ENCODE assay signal across 22 cellular contexts in genomic region chr1:204619721-204620120, GRCh38.
A peak's percentile ranks its signal among the peaks of the same experiment; 100 is the strongest.
DNase-seq lines count a peak whose midpoint lies in the region; ATAC-seq and TF ChIP-seq lines count a peak whose summit lies in the region.
"Had no signal": no experiment of that assay in that cellular context is flagged by ENCODE, and none has a peak within 500 bp of the region (broad histone marks: within the 10 kb centered on the region; RNA-seq: fewer than 3 reads in every experiment).

No MANE protein-coding gene starts in this region.

- H2BK120ac ChIP-seq in H9 (ENCODE audit: low read depth, low read length, poor library complexity, severe bottlenecking): no peak overlapping the region

- H3K27me3 ChIP-seq in H9 (ENCODE audit: insufficient read depth, low read length): no peaks in the 10 kb centered on the region
- no peaks in the 10 kb centered on the region for H3K27me3 ChIP-seq in neural progenitor cell
- H3K27me3 ChIP-seq: esophagus squamous epithelium, upper lobe of left lung had no signal

- H2AK5ac ChIP-seq in H9 (ENCODE audit: insufficient read length, low read length): no peak overlapping the region

- H2BK5ac ChIP-seq in H9 (ENCODE audit: insufficient read length, low read length): no peak overlapping the region

- H3K4me3 ChIP-seq in choroid plexus epithelial cell (ENCODE audit: low read depth, low read length): no peak overlapping the region
- no peak overlapping the region for H3K4me3 ChIP-seq in neural progenitor cell
- H3K4me3 ChIP-seq: esophagus squamous epithelium, upper lobe of left lung had no signal

- no peak overlapping the region for H4K91ac ChIP-seq in H9 (ENCODE audit: insufficient read length, low read depth, low read length)

- H3K27me3 Mint-ChIP-seq in H9 (ENCODE audit: low read depth): peaks cover 4% of the 10 kb centered on the region; the same call in 1 of the 2 replicates
- peaks cover 2% of the 10 kb centered on the region for H3K27me3 Mint-ChIP-seq in neural progenitor cell (ENCODE audit: insufficient read depth, low read depth)

- H2BK12ac ChIP-seq in H9 (ENCODE audit: insufficient read length, low read depth, low read length): no peak overlapping the region

- no peak overlapping the region for H3K56ac ChIP-seq in H9 (ENCODE audit: insufficient read length, low read depth, low read length)

- H3K23ac ChIP-seq in H9 (ENCODE audit: insufficient read length, low read depth, low read length): no peak overlapping the region

- peaks cover 15 to 19% of the 10 kb centered on the region in 2 experiments for H3K4me1 Mint-ChIP-seq in H9
- peaks cover 38% of the 10 kb centered on the region for H3K4me1 Mint-ChIP-seq in neural progenitor cell

- no peak overlapping the region for H2BK20ac ChIP-seq in H9 (ENCODE audit: low read depth, low read length, poor library complexity, severe bottlenecking)

- no peak overlapping the region for H4K8ac ChIP-seq in H9 (replicated peaks; ENCODE audit: insufficient read length, low read depth, low read length)

- H3K27ac Mint-ChIP-seq in H9: no peak overlapping the region
- H3K27ac Mint-ChIP-seq in neural progenitor cell: no peak overlapping the region
- H3K27ac Mint-ChIP-seq: HFFc6 had no signal

- H2AFZ ChIP-seq in H9 (ENCODE audit: low read length) (no peak overlapping the region), neural progenitor cell (replicated peaks) (no peak overlapping the region)
- H2AFZ ChIP-seq: parathyroid adenoma had no signal

- no peaks in the 10 kb centered on the region for H3K36me3 ChIP-seq in neural progenitor cell
- H3K36me3 ChIP-seq: esophagus squamous epithelium, upper lobe of left lung had no signal

- no peaks in the 10 kb centered on the region for H3K36me3 Mint-ChIP-seq in H9 (ENCODE audit: insufficient read depth in 1 of 3, low read depth in 3 of 3)
- no peaks in the 10 kb centered on the region for H3K36me3 Mint-ChIP-seq in neural progenitor cell

- no peaks in the 10 kb centered on the region for H3F3A ChIP-seq in neural progenitor cell (ENCODE audit: low read depth)

- H3K4ac ChIP-seq in H9 (ENCODE audit: low read depth, low read length): no peak overlapping the region

- no peaks in the 10 kb centered on the region for H3K23me2 ChIP-seq in H9 (ENCODE audit: insufficient read length, low read depth, low read length, poor library complexity, severe bottlenecking)

- H3K18ac ChIP-seq in H9 (ENCODE audit: insufficient read length, low read depth, low read length): no peak overlapping the region

- H3K9me3 ChIP-seq in H9 (ENCODE audit: control insufficient read depth, low read depth, low read length) (no peaks in the 10 kb centered on the region), neural progenitor cell (ENCODE audit: low read depth) (no peaks in the 10 kb centered on the region)
- H3K9me3 ChIP-seq: esophagus squamous epithelium, upper lobe of left lung had no signal

- H3K79me2 ChIP-seq in H9 (ENCODE audit: insufficient read depth, low read length): no peaks in the 10 kb centered on the region
- no peaks in the 10 kb centered on the region for H3K79me2 ChIP-seq in neural progenitor cell (ENCODE audit: low read depth)
- H3K79me2 ChIP-seq: parathyroid adenoma had no signal

- DNase-seq in DMS 273 (lab: John Stamatoyannopoulos, UW; ENCODE audit: unreplicated experiment) (peak; percentile 28), DMS 273 treated with DMSO at 0.1 percent for 48 hours (lab: John Stamatoyannopoulos, UW) (no peak), H9 (no peak), choroid plexus epithelial cell (ENCODE audit: low read depth) (no peak), neural progenitor cell (ENCODE audit: low spot score) (peak; percentile 50), omental fat pad (ENCODE audit: low spot score) (no peak)
- DNase-seq: activated CD4-positive, alpha-beta T cell treated with anti-CD3 and anti-CD28 coated beads, Interleukin-2, amount 50 U/mL, for 48 hours; activated CD4-positive, CD25-positive, alpha-beta regulatory T cell; effector CD8-positive, alpha-beta T cell; esophagus squamous epithelium; HFFc6; mammary epithelial cell; NCI-H1048; NCI-H2081; stimulated activated CD4-positive, alpha-beta T cell treated with anti-CD3 and anti-CD28 coated beads, Interleukin-15, amount 100 ng/mL, for 24 hours had no signal

- H3K4me2 ChIP-seq in H9 (ENCODE audit: insufficient read depth, insufficient read length, low read length) (no peak overlapping the region), neural progenitor cell (no peak overlapping the region)

- H3K9me3 Mint-ChIP-seq in H9: no peaks in the 10 kb centered on the region
- peaks cover 2% of the 10 kb centered on the region for H3K9me3 Mint-ChIP-seq in neural progenitor cell
- H3K9me3 Mint-ChIP-seq: HFFc6 had no signal

- no peaks in the 10 kb centered on the region; the same call in 1 of the 2 replicates for H3K4me1 ChIP-seq in H9 (ENCODE audit: insufficient read depth, low read length)
- H3K4me1 ChIP-seq in neural progenitor cell: peaks cover 18% of the 10 kb centered on the region
- H3K4me1 ChIP-seq: parathyroid adenoma had no signal

- ATAC-seq in GM21723 (IDR thresholded peaks at IDR 0.05; ENCODE audit: unreplicated experiment) (no peak), GM21619 (IDR thresholded peaks at IDR 0.05; ENCODE audit: unreplicated experiment) (no peak), omental fat pad (ENCODE audit: low FRiP score) (no peak)
- ATAC-seq: sciatic nerve had no signal

- H3K9ac ChIP-seq in H9 (ENCODE audit: extremely low read depth, insufficient read length, low read length) (no peak overlapping the region), neural progenitor cell (no peak overlapping the region)
- H3K9ac ChIP-seq: parathyroid adenoma had no signal

- H3K14ac ChIP-seq in H9 (ENCODE audit: insufficient read depth, low read length): no peak overlapping the region; the same call in 1 of the 2 replicates

- no peak overlapping the region for H3T11ph ChIP-seq in H9 (ENCODE audit: low read length)

- H4K20me1 ChIP-seq in H9 (ENCODE audit: control insufficient read depth, insufficient read depth, insufficient read length): no peaks in the 10 kb centered on the region
- no peaks in the 10 kb centered on the region for H4K20me1 ChIP-seq in neural progenitor cell (ENCODE audit: low read depth)

- no CpG with 5 or more reads among the region's 13 CpGs for WGBS in H9 (ENCODE audit: extremely low coverage, insufficient read length, low lambda C conversion rate)

- no peak overlapping the region for H3K27ac ChIP-seq in H9 (ENCODE audit: insufficient read length, low read depth, low read length)
- no peak overlapping the region for H3K27ac ChIP-seq in neural progenitor cell
- H3K27ac ChIP-seq: 22Rv1, parathyroid adenoma, RWPE1, upper lobe of left lung had no signal

- TF ChIP-seq CTCF in H9 (conservative IDR thresholded peaks at IDR 0.05) (peak; percentile 48), choroid plexus epithelial cell (conservative IDR thresholded peaks at IDR 0.05; ENCODE audit: low read depth, low read length) (peak; percentile 16), neural progenitor cell (IDR thresholded peaks at IDR 0.05) (peak; percentile 53), omental fat pad (IDR thresholded peaks at IDR 0.05) (no peak)

- no peak overlapping the region for H2BK15ac ChIP-seq in H9 (ENCODE audit: low read depth, low read length)

- H3K79me1 ChIP-seq in H9 (ENCODE audit: insufficient read depth, low read depth, low read length, poor library complexity, severe bottlenecking): no peaks in the 10 kb centered on the region

- H3K4me3 Mint-ChIP-seq in H9: no peak overlapping the region
- H3K4me3 Mint-ChIP-seq in neural progenitor cell: no peak overlapping the region
- H3K4me3 Mint-ChIP-seq: HFFc6 had no signal

- H4K5ac ChIP-seq in H9 (ENCODE audit: insufficient read length, low read depth, low read length): no peak overlapping the region

Comparison
In these comparisons a context has a peak if more than half of its experiments do, and no peak if none do; other contexts are left out.
1. DNase-seq: peak in DMS 273 (single experiment) and neural progenitor cell (single experiment); none in DMS 273 treated with DMSO at 0.1 percent for 48 hours (single experiment), H9 (single experiment), choroid plexus epithelial cell (single experiment) and omental fat pad (single experiment).
2. CTCF ChIP-seq: peak in H9 (single experiment), choroid plexus epithelial cell (single experiment) and neural progenitor cell (single experiment); none in omental fat pad (0 of 3).